ENCODE assay signal across 1 cellular context in the genomic region with DNA sequence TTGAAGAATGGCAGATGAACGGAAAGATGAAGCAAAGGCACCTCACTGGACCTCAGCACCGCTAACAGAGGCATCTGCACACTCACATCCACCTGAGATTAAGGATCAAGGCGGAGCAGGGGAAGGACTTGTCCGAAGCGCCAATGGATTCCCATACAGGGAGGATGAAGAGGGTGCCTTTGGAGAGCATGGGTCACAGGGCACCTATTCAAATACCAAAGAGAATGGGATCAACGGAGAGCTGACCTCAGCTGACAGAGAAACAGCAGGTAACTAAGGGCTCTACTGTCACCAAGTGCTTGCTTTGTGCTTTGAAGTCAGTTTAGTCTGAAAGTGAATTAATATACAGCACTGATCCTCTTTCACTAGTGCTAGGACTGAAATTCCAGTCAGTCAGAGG.
TF ChIP-seq lines count a peak whose summit lies in the region.

No MANE protein-coding gene starts in this region.

TF ChIP-seq in GM23338, 12 proteins besides CTCF, POLR2A, EP300 and RAD21 (continued from another document):
- TF ChIP-seq, protein P1, sequence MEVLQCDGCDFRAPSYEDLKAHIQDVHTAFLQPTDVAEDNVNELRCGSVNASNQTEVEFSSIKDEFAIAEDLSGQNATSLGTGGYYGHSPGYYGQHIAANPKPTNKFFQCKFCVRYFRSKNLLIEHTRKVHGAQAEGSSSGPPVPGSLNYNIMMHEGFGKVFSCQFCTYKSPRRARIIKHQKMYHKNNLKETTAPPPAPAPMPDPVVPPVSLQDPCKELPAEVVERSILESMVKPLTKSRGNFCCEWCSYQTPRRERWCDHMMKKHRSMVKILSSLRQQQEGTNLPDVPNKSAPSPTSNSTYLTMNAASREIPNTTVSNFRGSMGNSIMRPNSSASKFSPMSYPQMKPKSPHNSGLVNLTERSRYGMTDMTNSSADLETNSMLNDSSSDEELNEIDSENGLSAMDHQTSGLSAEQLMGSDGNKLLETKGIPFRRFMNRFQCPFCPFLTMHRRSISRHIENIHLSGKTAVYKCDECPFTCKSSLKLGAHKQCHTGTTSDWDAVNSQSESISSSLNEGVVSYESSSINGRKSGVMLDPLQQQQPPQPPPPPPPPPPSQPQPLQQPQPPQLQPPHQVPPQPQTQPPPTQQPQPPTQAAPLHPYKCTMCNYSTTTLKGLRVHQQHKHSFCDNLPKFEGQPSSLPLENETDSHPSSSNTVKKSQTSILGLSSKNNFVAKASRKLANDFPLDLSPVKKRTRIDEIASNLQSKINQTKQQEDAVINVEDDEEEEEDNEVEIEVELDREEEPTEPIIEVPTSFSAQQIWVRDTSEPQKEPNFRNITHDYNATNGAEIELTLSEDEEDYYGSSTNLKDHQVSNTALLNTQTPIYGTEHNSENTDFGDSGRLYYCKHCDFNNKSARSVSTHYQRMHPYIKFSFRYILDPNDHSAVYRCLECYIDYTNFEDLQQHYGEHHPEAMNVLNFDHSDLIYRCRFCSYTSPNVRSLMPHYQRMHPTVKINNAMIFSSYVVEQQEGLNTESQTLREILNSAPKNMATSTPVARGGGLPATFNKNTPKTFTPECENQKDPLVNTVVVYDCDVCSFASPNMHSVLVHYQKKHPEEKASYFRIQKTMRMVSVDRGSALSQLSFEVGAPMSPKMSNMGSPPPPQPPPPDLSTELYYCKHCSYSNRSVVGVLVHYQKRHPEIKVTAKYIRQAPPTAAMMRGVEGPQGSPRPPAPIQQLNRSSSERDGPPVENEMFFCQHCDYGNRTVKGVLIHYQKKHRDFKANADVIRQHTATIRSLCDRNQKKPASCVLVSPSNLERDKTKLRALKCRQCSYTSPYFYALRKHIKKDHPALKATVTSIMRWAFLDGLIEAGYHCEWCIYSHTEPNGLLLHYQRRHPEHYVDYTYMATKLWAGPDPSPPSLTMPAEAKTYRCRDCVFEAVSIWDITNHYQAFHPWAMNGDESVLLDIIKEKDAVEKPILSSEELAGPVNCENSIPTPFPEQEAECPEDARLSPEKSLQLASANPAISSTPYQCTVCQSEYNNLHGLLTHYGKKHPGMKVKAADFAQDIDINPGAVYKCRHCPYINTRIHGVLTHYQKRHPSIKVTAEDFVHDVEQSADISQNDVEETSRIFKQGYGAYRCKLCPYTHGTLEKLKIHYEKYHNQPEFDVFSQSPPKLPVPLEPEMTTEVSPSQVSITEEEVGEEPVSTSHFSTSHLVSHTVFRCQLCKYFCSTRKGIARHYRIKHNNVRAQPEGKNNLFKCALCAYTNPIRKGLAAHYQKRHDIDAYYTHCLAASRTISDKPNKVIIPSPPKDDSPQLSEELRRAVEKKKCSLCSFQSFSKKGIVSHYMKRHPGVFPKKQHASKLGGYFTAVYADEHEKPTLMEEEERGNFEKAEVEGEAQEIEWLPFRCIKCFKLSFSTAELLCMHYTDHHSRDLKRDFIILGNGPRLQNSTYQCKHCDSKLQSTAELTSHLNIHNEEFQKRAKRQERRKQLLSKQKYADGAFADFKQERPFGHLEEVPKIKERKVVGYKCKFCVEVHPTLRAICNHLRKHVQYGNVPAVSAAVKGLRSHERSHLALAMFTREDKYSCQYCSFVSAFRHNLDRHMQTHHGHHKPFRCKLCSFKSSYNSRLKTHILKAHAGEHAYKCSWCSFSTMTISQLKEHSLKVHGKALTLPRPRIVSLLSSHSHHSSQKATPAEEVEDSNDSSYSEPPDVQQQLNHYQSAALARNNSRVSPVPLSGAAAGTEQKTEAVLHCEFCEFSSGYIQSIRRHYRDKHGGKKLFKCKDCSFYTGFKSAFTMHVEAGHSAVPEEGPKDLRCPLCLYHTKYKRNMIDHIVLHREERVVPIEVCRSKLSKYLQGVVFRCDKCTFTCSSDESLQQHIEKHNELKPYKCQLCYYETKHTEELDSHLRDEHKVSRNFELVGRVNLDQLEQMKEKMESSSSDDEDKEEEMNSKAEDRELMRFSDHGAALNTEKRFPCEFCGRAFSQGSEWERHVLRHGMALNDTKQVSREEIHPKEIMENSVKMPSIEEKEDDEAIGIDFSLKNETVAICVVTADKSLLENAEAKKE (CRISPR knock-in tag; IDR thresholded peaks at IDR 0.05), result no peak
- TF ChIP-seq STAT1 (IDR thresholded peaks at IDR 0.05; ENCODE audit: unreplicated experiment) (no peak), ZNF331 (CRISPR knock-in tag; IDR thresholded peaks at IDR 0.05; ENCODE audit: low read depth) (no peak), EZH2 (IDR thresholded peaks at IDR 0.05; ENCODE audit: low read depth, unreplicated experiment) (no peak)
TF ChIP-seq in GM23338: peak in this region for 0.
